2 cellular contexts compared by ENCODE assay signal in genomic region chr9:133396952-133397351, GRCh38.
TF ChIP-seq lines count a peak whose summit lies in the region.

No MANE protein-coding gene starts in this region.

TF ChIP-seq in Ishikawa, 13 proteins besides CTCF, POLR2A, EP300 and RAD21:
- no peak for TF ChIP-seq NFIC (IDR thresholded peaks at IDR 0.05)
- no peak for TF ChIP-seq YY1 (IDR thresholded peaks at IDR 0.05; ENCODE audit: low read depth)
- no peak for TF ChIP-seq ZBTB7A (IDR thresholded peaks at IDR 0.05; ENCODE audit: low read depth)
- TF ChIP-seq, protein P1, sequence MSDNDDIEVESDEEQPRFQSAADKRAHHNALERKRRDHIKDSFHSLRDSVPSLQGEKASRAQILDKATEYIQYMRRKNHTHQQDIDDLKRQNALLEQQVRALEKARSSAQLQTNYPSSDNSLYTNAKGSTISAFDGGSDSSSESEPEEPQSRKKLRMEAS (IDR thresholded peaks at IDR 0.05) = no peak
- TF ChIP-seq USF1 (IDR thresholded peaks at IDR 0.05) = no peak
- TF ChIP-seq TAF1 (IDR thresholded peaks at IDR 0.05; ENCODE audit: low read depth) = no peak
- TF ChIP-seq FOXM1 (IDR thresholded peaks at IDR 0.05; ENCODE audit: borderline replicate concordance, low read depth) = no peak
- TF ChIP-seq EGR1 (IDR thresholded peaks at IDR 0.05) = no peak
- TF ChIP-seq REST (IDR thresholded peaks at IDR 0.05; ENCODE audit: low read depth) = no peak
- no peak for TF ChIP-seq TCF12 (IDR thresholded peaks at IDR 0.05; ENCODE audit: low read depth)
- TF ChIP-seq TEAD4 (IDR thresholded peaks at IDR 0.05) = no peak
TF ChIP-seq in Ishikawa: peak in this region for 0.

TF ChIP-seq in GM12878, 131 proteins besides CTCF, POLR2A, EP300 and RAD21:
- TF ChIP-seq SMC3 (IDR thresholded peaks at IDR 0.05; ENCODE audit: borderline replicate concordance, low read length) = peak; percentile 11; the same call in 1 of the 2 replicates
- no peak for TF ChIP-seq TCF7 (IDR thresholded peaks at IDR 0.05; ENCODE audit: borderline replicate concordance)
- no peak for TF ChIP-seq GATAD2B (conservative IDR thresholded peaks at IDR 0.05; ENCODE audit: low read depth)
